ENCODE assay signal across 7 cellular contexts in the genomic region with DNA sequence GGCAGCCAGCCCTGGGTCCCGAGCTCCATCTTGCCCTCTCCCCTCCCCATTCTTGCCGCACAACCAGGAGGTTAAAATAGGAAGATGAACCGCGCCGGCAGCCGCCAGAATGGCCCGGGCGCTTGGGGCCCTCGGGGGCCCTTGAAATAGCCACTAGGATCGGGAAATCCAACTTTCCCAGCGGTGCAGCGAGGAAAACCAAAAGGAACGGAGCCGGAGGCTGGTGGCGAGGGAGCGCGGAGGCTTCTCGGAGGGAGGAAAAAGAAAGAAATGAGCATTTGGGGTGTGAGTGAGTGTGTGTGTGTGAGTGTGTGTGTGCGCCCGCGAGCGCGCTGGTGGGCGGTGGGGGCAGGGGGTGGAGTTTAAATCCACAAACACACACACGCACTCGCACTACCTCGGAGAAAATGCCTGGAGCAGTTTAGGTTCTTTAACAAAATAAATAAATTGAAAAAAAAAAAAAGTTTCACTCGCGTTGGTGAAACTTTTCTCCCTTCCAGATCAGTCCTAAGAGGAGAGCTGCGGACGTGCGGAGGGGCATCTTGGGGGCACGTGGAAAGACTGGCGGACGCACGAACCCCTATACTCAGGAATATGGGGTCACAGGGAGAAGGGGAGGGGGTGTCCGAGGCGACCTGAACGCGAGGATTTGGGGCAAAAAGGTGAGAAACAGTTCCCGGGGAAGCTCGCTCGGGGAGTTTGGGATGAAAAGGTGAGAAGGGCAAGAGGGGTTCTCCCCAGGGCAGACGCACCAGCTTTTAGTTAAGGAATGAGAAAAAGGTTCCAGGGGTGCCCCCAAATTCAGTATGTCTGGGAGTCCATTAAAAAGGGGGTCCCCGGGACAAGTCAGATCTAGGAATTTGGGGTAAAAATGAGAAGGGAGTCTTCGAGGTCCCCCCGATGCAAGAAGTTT. TPM values are rescaled to one million over a fixed set of nuclear protein-coding genes. Genes with fewer than 3 reads are reported as not detected.
DNase-seq lines count a peak whose midpoint lies in the region; ATAC-seq and TF ChIP-seq lines count a peak whose summit lies in the region.

No MANE protein-coding gene starts in this region.

- H3K4me3 ChIP-seq in heart left ventricle: peak overlapping the region; percentile 48 to 84 (median 70)

- no peaks in the 10 kb centered on the region for H3K36me3 ChIP-seq in heart left ventricle

- H2BK20ac ChIP-seq in H9 (ENCODE audit: low read depth, low read length, poor library complexity, severe bottlenecking): no peak overlapping the region

- no peak overlapping the region for H2BK12ac ChIP-seq in H9 (ENCODE audit: insufficient read length, low read depth, low read length)

- no peaks in the 10 kb centered on the region for H3K79me1 ChIP-seq in H9 (ENCODE audit: insufficient read depth, low read depth, low read length, poor library complexity, severe bottlenecking)

- TF ChIP-seq CTCF in H9 (conservative IDR thresholded peaks at IDR 0.05) (no peak), heart left ventricle (IDR thresholded peaks at IDR 0.05) (no peak)

- H2BK120ac ChIP-seq in H9 (ENCODE audit: low read depth, low read length, poor library complexity, severe bottlenecking): no peak overlapping the region

- H2BK5ac ChIP-seq in H9 (ENCODE audit: insufficient read length, low read length): no peak overlapping the region

- no peak overlapping the region for H2AFZ ChIP-seq in H9 (ENCODE audit: low read length)

- H3K27me3 ChIP-seq in H9 (ENCODE audit: insufficient read depth, low read length): peaks cover 14% of the 10 kb centered on the region
- no peaks in the 10 kb centered on the region for H3K27me3 ChIP-seq in heart left ventricle

- no peak overlapping the region for H2AK5ac ChIP-seq in H9 (ENCODE audit: insufficient read length, low read length)

- H3K4me3 Mint-ChIP-seq in H9: peak overlapping the region; percentile 72 to 87
- peak overlapping the region; percentile 91 for H3K4me3 Mint-ChIP-seq in activated naive CD8-positive, alpha-beta T cell

- H3K27ac Mint-ChIP-seq in H9: peak overlapping the region in 1 of 3 experiments; percentile 40; a peak in 2 of 7 replicates
- peak overlapping the region; percentile 77 for H3K27ac Mint-ChIP-seq in activated naive CD8-positive, alpha-beta T cell

- H3K23me2 ChIP-seq in H9 (ENCODE audit: insufficient read length, low read depth, low read length, poor library complexity, severe bottlenecking): peaks cover 10% of the 10 kb centered on the region

- WGBS in H9 (ENCODE audit: extremely low coverage, insufficient read length, low lambda C conversion rate): no CpG with 5 or more reads among the region's 47 CpGs
- 1 to 2% (median 1%) methylated on average over 47 of the region's 47 CpGs for WGBS in heart left ventricle, 4 donors

- peak in 1 of 2 donors; percentile 24 for TF ChIP-seq POLR2A in heart left ventricle (IDR thresholded peaks at IDR 0.05)

- H3K27me3 Mint-ChIP-seq in H9 (ENCODE audit: low read depth): peaks cover 44% of the 10 kb centered on the region
- no peaks in the 10 kb centered on the region for H3K27me3 Mint-ChIP-seq in activated naive CD8-positive, alpha-beta T cell

- DNase-seq in H9 (peak; percentile 37), RKO (ENCODE audit: low spot score) (peak; percentile 10), heart left ventricle (peak; percentile 65 to 83 (median 74)), posterior vena cava (ENCODE audit: low spot score) (peak; percentile 94), putamen (ENCODE audit: low spot score) (no peak), COR-L47 (lab: John Stamatoyannopoulos, UW) (no peak)

- H3K23ac ChIP-seq in H9 (ENCODE audit: insufficient read length, low read depth, low read length): no peak overlapping the region

- ATAC-seq in heart left ventricle: peak in 2 of 4 donors; percentile 9 to 29

- H3K79me2 ChIP-seq in H9 (ENCODE audit: insufficient read depth, low read length): no peaks in the 10 kb centered on the region

- no peak overlapping the region for H2BK15ac ChIP-seq in H9 (ENCODE audit: low read depth, low read length)

- H4K8ac ChIP-seq in H9 (replicated peaks; ENCODE audit: insufficient read length, low read depth, low read length): no peak overlapping the region

- H4K20me1 ChIP-seq in H9 (ENCODE audit: control insufficient read depth, insufficient read depth, insufficient read length): no peaks in the 10 kb centered on the region

- H3K4me1 Mint-ChIP-seq in H9: peaks cover 19 to 21% of the 10 kb centered on the region in 2 experiments
- peaks cover 23% of the 10 kb centered on the region for H3K4me1 Mint-ChIP-seq in activated naive CD8-positive, alpha-beta T cell (ENCODE audit: low read depth)

- H3K4me2 ChIP-seq in H9 (ENCODE audit: insufficient read depth, insufficient read length, low read length): peak overlapping the region; percentile 80

- intact Hi-C loops in heart left ventricle (cut with DNase I): loop anchor here in 4 of 10 donors (1.0 to 5.0 kb wide), 4 partner anchors 42 to 52 kb away; no protein-coding TSS in a partner anchor
- intact Hi-C loops in posterior vena cava (cut with DNase I): loop anchor here in 1 of 2 donors (5.0 kb wide), 1 partner anchor 52 kb away; no protein-coding TSS in a partner anchor

- H4K5ac ChIP-seq in H9 (ENCODE audit: insufficient read length, low read depth, low read length): no peak overlapping the region

- H3K27ac ChIP-seq in H9 (ENCODE audit: insufficient read length, low read depth, low read length) (no peak overlapping the region), heart left ventricle (peak overlapping the region; percentile 63 to 93 (median 84))

- H3K36me3 Mint-ChIP-seq in H9 (ENCODE audit: insufficient read depth in 1 of 3, low read depth in 3 of 3): no peaks in the 10 kb centered on the region
- peaks cover 3% of the 10 kb centered on the region for H3K36me3 Mint-ChIP-seq in activated naive CD8-positive, alpha-beta T cell

- no peaks in the 10 kb centered on the region; a peak in 1 of 5 replicates for H3K9me3 Mint-ChIP-seq in H9
- H3K9me3 Mint-ChIP-seq in activated naive CD8-positive, alpha-beta T cell (ENCODE audit: low read depth): no peaks in the 10 kb centered on the region

- H4K91ac ChIP-seq in H9 (ENCODE audit: insufficient read length, low read depth, low read length): no peak overlapping the region

- H3K14ac ChIP-seq in H9 (ENCODE audit: insufficient read depth, low read length): 0 out of 2 replicates have a peak overlapping the region, but pooled peaks have one; percentile 35

- no peaks in the 10 kb centered on the region for H3K4me1 ChIP-seq in H9 (ENCODE audit: insufficient read depth, low read length)
- peaks cover 0 to 45% (median 23%) of the 10 kb centered on the region in 12 donors for H3K4me1 ChIP-seq in heart left ventricle

- no peak overlapping the region for H3K56ac ChIP-seq in H9 (ENCODE audit: insufficient read length, low read depth, low read length)

- no peak overlapping the region for H3K4ac ChIP-seq in H9 (ENCODE audit: low read depth, low read length)

- H3T11ph ChIP-seq in H9 (ENCODE audit: low read length): no peak overlapping the region

- H3K9ac ChIP-seq in H9 (ENCODE audit: extremely low read depth, insufficient read length, low read length): no peak overlapping the region

- H3K9me3 ChIP-seq in H9 (ENCODE audit: control insufficient read depth, low read depth, low read length) (no peaks in the 10 kb centered on the region), heart left ventricle (no peaks in the 10 kb centered on the region)

- no peak overlapping the region for H3K18ac ChIP-seq in H9 (ENCODE audit: insufficient read length, low read depth, low read length)

RNA-seq across cellular contexts. Expression of a gene that starts 1.3 kb away (rescaled TPM):
- total RNA-seq in H9 (2021): 2.9 and 3.7 TPM in 2 replicates
- total RNA-seq in heart left ventricle: 10 to 100 TPM in 1 of 9 donors, 1 to 10 TPM in 8; 2.8 to 20.0 (median 5.8) TPM
- 1 to 10 TPM; 6.9 to 7.0 TPM for polyA plus RNA-seq in heart left ventricle
- total RNA-seq in posterior vena cava: 10 to 100 TPM; 20.7 to 21.7 TPM

RNA-seq across cellular contexts. Expression of a gene that starts 26.5 kb away (rescaled TPM):
- total RNA-seq in H9 (2021) (not detected in 2 replicates), heart left ventricle (not detected), posterior vena cava (not detected)
- not detected for polyA plus RNA-seq in heart left ventricle

Comparison
In these comparisons a context has a peak if more than half of its experiments do, and no peak if none do; other contexts are left out.
1. DNase-seq: peak in H9 (single experiment), RKO (single experiment), heart left ventricle (5 of 5) and posterior vena cava (single experiment); none in putamen (single experiment) and COR-L47 (single experiment).